ENCODE assay signal across 1 cellular context in genomic region chr14:31568671-31569070, GRCh38.
TF ChIP-seq lines count a peak whose summit lies in the region.

No MANE protein-coding gene starts in this region.

TF ChIP-seq in HepG2, 621 proteins besides CTCF, POLR2A, EP300 and RAD21 (continued from another document):
- TF ChIP-seq TFAP4 (IDR thresholded peaks at IDR 0.05; ENCODE audit: borderline replicate concordance, low read depth) (no peak), TERF1 (CRISPR knock-in tag; IDR thresholded peaks at IDR 0.05) (no peak), ZNF569 (CRISPR knock-in tag; IDR thresholded peaks at IDR 0.05; ENCODE audit: borderline replicate concordance) (no peak), HOXA7 (CRISPR knock-in tag; IDR thresholded peaks at IDR 0.05) (no peak), CHD4 (IDR thresholded peaks at IDR 0.05; ENCODE audit: borderline replicate concordance, low read length) (no peak), SMC3 (IDR thresholded peaks at IDR 0.05; ENCODE audit: low read length) (peak; percentile 7; the same call in 1 of the 2 replicates), KLF11 (CRISPR knock-in tag; IDR thresholded peaks at IDR 0.05) (no peak), ZNF879 (CRISPR knock-in tag; IDR thresholded peaks at IDR 0.05) (no peak), ZNF589 (CRISPR knock-in tag; conservative IDR thresholded peaks at IDR 0.05) (no peak), CEBPG (CRISPR knock-in tag; IDR thresholded peaks at IDR 0.05) (peak; percentile 76), AGO1 (IDR thresholded peaks at IDR 0.05; ENCODE audit: low read depth, low read length, poor library complexity, severe bottlenecking) (no peak), HNRNPLL (IDR thresholded peaks at IDR 0.05; ENCODE audit: low read depth, low read length, poor library complexity, severe bottlenecking) (no peak), DDIT3 (CRISPR knock-in tag; IDR thresholded peaks at IDR 0.05) (no peak), CEBPB (IDR thresholded peaks at IDR 0.05; ENCODE audit: borderline replicate concordance, low read depth, low read length) (peak; percentile 95), EED (CRISPR knock-in tag; IDR thresholded peaks at IDR 0.05) (no peak), ZNF335 (CRISPR knock-in tag; IDR thresholded peaks at IDR 0.05) (no peak), MXI1 (IDR thresholded peaks at IDR 0.05; ENCODE audit: borderline replicate concordance, low read depth, low read length) (no peak), ATF1 (CRISPR knock-in tag; IDR thresholded peaks at IDR 0.05) (no peak), TAF15 (IDR thresholded peaks at IDR 0.05; ENCODE audit: low read depth, low read length, poor library complexity, severe bottlenecking) (no peak), ZNF513 (CRISPR knock-in tag; conservative IDR thresholded peaks at IDR 0.05) (no peak), ZNF572 (CRISPR knock-in tag; IDR thresholded peaks at IDR 0.05) (no peak)
